Comparison of ENCODE assay signal across 19 cellular contexts in the genomic region with DNA sequence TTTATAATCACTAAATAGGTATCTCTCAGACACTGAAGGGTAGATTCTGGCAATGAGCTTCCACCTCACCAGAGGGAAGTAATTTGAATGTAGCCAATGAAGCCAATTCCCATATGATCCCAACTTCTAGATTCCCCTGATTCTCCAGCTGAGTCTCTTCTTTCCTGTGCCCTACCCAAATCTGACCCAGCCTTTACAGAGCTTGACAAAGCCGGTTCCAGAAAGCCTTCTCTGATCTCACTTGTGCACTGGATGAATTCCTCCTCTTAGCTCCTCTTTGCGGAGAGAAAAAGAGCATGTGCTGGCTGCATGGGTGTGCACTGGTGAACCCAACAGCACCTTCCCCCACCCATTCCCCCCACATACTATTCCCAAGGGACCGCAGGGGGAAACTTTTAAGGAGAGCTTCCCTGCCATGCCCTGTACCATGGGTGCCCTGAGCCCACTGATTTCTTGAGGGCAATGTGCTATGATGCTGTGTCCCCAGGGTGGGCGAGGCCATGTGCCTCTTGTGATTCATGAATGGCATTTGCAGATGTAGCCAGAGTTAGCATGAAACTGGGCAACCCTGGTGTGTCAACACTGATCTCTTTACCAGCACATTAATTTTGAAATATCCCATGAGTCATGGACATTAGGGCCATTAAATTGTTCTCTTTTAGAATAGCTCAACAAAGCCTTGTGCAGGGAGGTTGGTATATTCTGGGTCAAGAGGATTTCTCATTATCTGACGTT. TPM values are rescaled to one million over a fixed set of nuclear protein-coding genes. Genes with fewer than 3 reads are reported as not detected.
DNase-seq lines count a peak whose midpoint lies in the region; ATAC-seq and TF ChIP-seq lines count a peak whose summit lies in the region.
"Had no signal": no experiment of that assay in that cellular context is flagged by ENCODE, and none has a peak within 500 bp of the region (broad histone marks: within the 10 kb centered on the region; RNA-seq: fewer than 3 reads in every experiment).

No MANE protein-coding gene starts in this region.

- no peaks in the 10 kb centered on the region for H3K9me3 ChIP-seq in osteoblast (ENCODE audit: low read depth, low read length)
- H3K9me3 ChIP-seq: adrenal gland, Peyer's patch had no signal

- no peak overlapping the region for H3K4me2 ChIP-seq in osteoblast (ENCODE audit: insufficient read depth, low read length)

- H3K4me1 ChIP-seq in osteoblast (ENCODE audit: insufficient read depth, low read length), result peaks cover 10% of the 10 kb centered on the region
- H3K4me1 ChIP-seq: adrenal gland, Peyer's patch, transverse colon had no signal

- peak; percentile 88 for ATAC-seq in esophagus mucosa
- ATAC-seq in GM19467 (IDR thresholded peaks at IDR 0.05; ENCODE audit: unreplicated experiment), result no peak
- ATAC-seq in GM18873 (IDR thresholded peaks at IDR 0.05; ENCODE audit: low FRiP score, unreplicated experiment), result no peak

- H3K36me3 ChIP-seq in osteoblast (ENCODE audit: insufficient read depth, low read length), result no peaks in the 10 kb centered on the region
- H3K36me3 ChIP-seq: adrenal gland, Peyer's patch, transverse colon had no signal

- H3K27ac ChIP-seq in osteoblast (ENCODE audit: low read depth, low read length), result peak overlapping the region; percentile 20
- H3K27ac ChIP-seq: adrenal gland, coronary artery, Peyer's patch, transverse colon had no signal

- peaks cover 4% of the 10 kb centered on the region for H3K27me3 ChIP-seq in osteoblast (ENCODE audit: insufficient read depth, low read length)
- H3K27me3 ChIP-seq: adrenal gland, Peyer's patch, transverse colon had no signal

- peak overlapping the region; percentile 8 for H2AFZ ChIP-seq in osteoblast (ENCODE audit: low read length)

- H3K4me3 ChIP-seq in AG09309 (ENCODE audit: control insufficient read depth, low read depth, low read length) (no peak overlapping the region), osteoblast (ENCODE audit: insufficient read depth, low read length) (no peak overlapping the region)
- H3K4me3 ChIP-seq: adrenal gland, coronary artery, Peyer's patch, transverse colon had no signal

- no peak for TF ChIP-seq CTCF in AG09309 (IDR thresholded peaks at IDR 0.05; ENCODE audit: control insufficient read depth, insufficient read depth, low read depth, low read length, missing control alignments)
- no peak for TF ChIP-seq CTCF in osteoblast (IDR thresholded peaks at IDR 0.05; ENCODE audit: extremely low read depth, low read depth, low read length)

- H3K79me2 ChIP-seq in osteoblast (ENCODE audit: insufficient read depth, low read length), result no peaks in the 10 kb centered on the region

- H4K20me1 ChIP-seq in osteoblast (ENCODE audit: insufficient read depth, low read length), result no peaks in the 10 kb centered on the region

- DNase-seq in AG09309 (ENCODE audit: low read depth) (peak; percentile 60), M059J (ENCODE audit: low read depth) (peak; percentile 52), osteoblast (ENCODE audit: insufficient read length, low spot score, missing footprints) (peak; percentile 86), iPS-NIHi7 (ENCODE audit: extremely low spot score) (no peak)
- no peak for DNase-seq in activated CD4-positive, alpha-beta T cell treated with anti-CD3 and anti-CD28 coated beads, Interleukin-2, amount 50 U/mL, for 4 hours
- DNase-seq: activated T-cell treated with anti-CD3 and anti-CD28 coated beads, Interleukin-2, amount 50 U/mL, for 1 hour; C1 segment of cervical spinal cord; NCI-H1417 treated with DMSO at 0.1 percent for 48 hours; NCI-H524; T-helper 2 cell; transverse colon had no signal

RNA-seq across cellular contexts. Expression of a gene that starts 50.4 kb away (rescaled TPM):
- 8.8 and 13.5 TPM in 2 replicates for total RNA-seq in M059J (2014; rRNA removed; shearing (Covaris generic))
- 39.5 TPM for total RNA-seq in esophagus mucosa
- 17.4 and 19.7 TPM in 2 replicates for total RNA-seq in osteoblast

RNA-seq across cellular contexts. Expression of a gene that starts 53.0 kb away (rescaled TPM):
- total RNA-seq in M059J (2014; rRNA removed; shearing (Covaris generic)), result 0.05 TPM in 1 of 2 replicates, not detected in the other
- 0.16 TPM for total RNA-seq in esophagus mucosa
- not detected in 2 replicates for total RNA-seq in osteoblast
- total RNA-seq: Daoy, mesothelial cell of epicardium, Peyer's patch, transverse colon had no signal

Comparison
In these comparisons a context has a peak if more than half of its experiments do, and no peak if none do; other contexts are left out.
1. DNase-seq: peak in AG09309 (single experiment), M059J (single experiment) and osteoblast (single experiment); none in activated CD4-positive, alpha-beta T cell treated with anti-CD3 and anti-CD28 coated beads, Interleukin-2, amount 50 U/mL, for 4 hours (0 of 2) and iPS-NIHi7 (single experiment).